ENCODE assay signal across 3 cellular contexts in the genomic region with DNA sequence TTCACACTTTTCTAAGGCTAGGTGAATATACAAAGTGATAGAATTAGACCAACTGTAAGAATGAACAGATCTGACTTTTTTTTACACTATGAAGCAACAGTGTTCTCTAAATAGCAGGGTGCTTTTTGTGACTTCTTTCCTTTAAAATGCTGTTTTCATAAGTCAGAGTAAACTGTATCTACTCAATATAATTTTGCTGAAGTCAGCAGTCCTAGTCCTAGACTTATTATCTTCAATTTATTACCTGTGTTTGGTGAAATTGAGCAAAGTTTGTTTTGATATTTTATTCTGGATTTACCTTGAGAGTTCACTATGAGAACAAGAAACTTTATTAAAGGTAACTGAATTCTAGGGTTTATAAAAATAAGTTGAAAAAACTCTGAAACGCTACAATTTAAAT.
A peak's percentile ranks its signal among the peaks of the same experiment; 100 is the strongest.
TF ChIP-seq lines count a peak whose summit lies in the region.

No MANE protein-coding gene starts in this region.

TF ChIP-seq in A549, 52 proteins besides CTCF, POLR2A, EP300 and RAD21:
- TF ChIP-seq GATA3 (IDR thresholded peaks at IDR 0.05; ENCODE audit: borderline replicate concordance) (no peak), CEBPB (IDR thresholded peaks at IDR 0.05) (no peak), MAFK (IDR thresholded peaks at IDR 0.05; ENCODE audit: partially characterized antibody) (peak; percentile 85), TP53 (CRISPR knock-in tag; IDR thresholded peaks at IDR 0.05) (no peak), MAX (IDR thresholded peaks at IDR 0.05) (no peak), RCOR1 (IDR thresholded peaks at IDR 0.05; ENCODE audit: low read depth, low read length) (no peak), EHF (CRISPR knock-in tag; IDR thresholded peaks at IDR 0.05) (no peak)
- TF ChIP-seq, protein P1, sequence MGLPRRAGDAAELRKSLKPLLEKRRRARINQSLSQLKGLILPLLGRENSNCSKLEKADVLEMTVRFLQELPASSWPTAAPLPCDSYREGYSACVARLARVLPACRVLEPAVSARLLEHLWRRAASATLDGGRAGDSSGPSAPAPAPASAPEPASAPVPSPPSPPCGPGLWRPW (IDR thresholded peaks at IDR 0.05) = no peak
- TF ChIP-seq, protein P2, sequence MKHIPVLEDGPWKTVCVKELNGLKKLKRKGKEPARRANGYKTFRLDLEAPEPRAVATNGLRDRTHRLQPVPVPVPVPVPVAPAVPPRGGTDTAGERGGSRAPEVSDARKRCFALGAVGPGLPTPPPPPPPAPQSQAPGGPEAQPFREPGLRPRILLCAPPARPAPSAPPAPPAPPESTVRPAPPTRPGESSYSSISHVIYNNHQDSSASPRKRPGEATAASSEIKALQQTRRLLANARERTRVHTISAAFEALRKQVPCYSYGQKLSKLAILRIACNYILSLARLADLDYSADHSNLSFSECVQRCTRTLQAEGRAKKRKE (CRISPR knock-in tag; IDR thresholded peaks at IDR 0.05; ENCODE audit: low read depth) = no peak

TF ChIP-seq in IMR-90, 13 proteins besides CTCF, POLR2A, EP300 and RAD21:
- TF ChIP-seq SMC3 (IDR thresholded peaks at IDR 0.05; ENCODE audit: low read depth, low read length) (no peak), CEBPB (IDR thresholded peaks at IDR 0.05; ENCODE audit: low read depth, low read length) (no peak), RCOR1 (IDR thresholded peaks at IDR 0.05; ENCODE audit: insufficient replicate concordance, low read length) (no peak), BHLHE40 (IDR thresholded peaks at IDR 0.05; ENCODE audit: low read depth, low read length) (no peak), MAFK (IDR thresholded peaks at IDR 0.05; ENCODE audit: low read depth, low read length) (peak; percentile 94)

TF ChIP-seq in H1, 55 proteins besides CTCF, POLR2A, EP300 and RAD21:
- TF ChIP-seq MAFK (IDR thresholded peaks at IDR 0.05; ENCODE audit: low read depth, low read length) (peak; percentile 43; the same call in 1 of the 2 replicates), RBBP5 (IDR thresholded peaks at IDR 0.05; ENCODE audit: borderline replicate concordance, low read depth, low read length) (no peak), TEAD4 (IDR thresholded peaks at IDR 0.05; ENCODE audit: low read depth, low read length) (no peak)
